ENCODE assay signal across 19 cellular contexts in the genomic region with DNA sequence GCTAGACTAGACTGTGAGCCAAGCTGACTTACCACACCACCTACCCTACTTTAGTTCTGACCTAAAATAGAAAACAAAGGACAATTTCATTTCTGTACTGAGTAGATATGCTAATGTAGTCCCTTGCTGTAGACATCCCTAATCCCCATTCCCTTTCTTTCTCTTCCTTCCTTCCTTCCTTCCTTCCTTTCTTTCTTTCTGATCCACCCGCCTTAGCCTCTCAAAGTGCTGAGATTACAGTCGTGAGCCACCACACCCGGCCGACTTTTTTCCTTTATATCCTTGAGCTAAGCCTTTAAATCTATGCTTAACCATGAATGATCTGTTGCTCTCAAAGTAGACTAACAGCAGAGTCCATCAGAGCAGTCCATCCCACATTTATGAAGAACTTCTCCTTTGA.
A peak's percentile ranks its signal among the peaks of the same experiment; 100 is the strongest.
DNase-seq lines count a peak whose midpoint lies in the region; ATAC-seq and TF ChIP-seq lines count a peak whose summit lies in the region.
"Had no signal": no experiment of that assay in that cellular context is flagged by ENCODE, and none has a peak within 500 bp of the region (broad histone marks: within the 10 kb centered on the region; RNA-seq: fewer than 3 reads in every experiment).

No MANE protein-coding gene starts in this region.

- no peak overlapping the region for H3K4me3 ChIP-seq in GM23338
- peak overlapping the region; percentile 61 for H3K4me3 ChIP-seq in SK-N-MC
- no peak overlapping the region for H3K4me3 ChIP-seq in sigmoid colon
- H3K4me3 ChIP-seq: BLaER1 treated with 17β-estradiol and CSF1 and Interleukin-3, amounts not matched to agents 10 nM and 100 nM; GM23248 had no signal

- no peak overlapping the region for H3K9ac ChIP-seq in SK-N-MC (ENCODE audit: insufficient read length)
- H3K9ac ChIP-seq: BLaER1 treated with 17β-estradiol and CSF1 and Interleukin-3, amounts not matched to agents 10 nM and 100 nM; GM23248 had no signal

- WGBS in sigmoid colon, 2 donors, result 87 to 89% methylated on average over 4 of the region's 4 CpGs

- H3K4me1 ChIP-seq in GM23338 (ENCODE audit: insufficient read depth), result no peaks in the 10 kb centered on the region
- no peaks in the 10 kb centered on the region for H3K4me1 ChIP-seq in sigmoid colon
- H3K4me1 ChIP-seq: BE2C; BLaER1 treated with 17β-estradiol and CSF1 and Interleukin-3, amounts not matched to agents 10 nM and 100 nM had no signal

- ATAC-seq in GM23338 (no peak), HG03280 (IDR thresholded peaks at IDR 0.05; ENCODE audit: unreplicated experiment) (no peak)
- ATAC-seq: HCT116 had no signal

- no peak overlapping the region for H3K27ac Mint-ChIP-seq in GM23338
- H3K27ac Mint-ChIP-seq in neural crest cell (ENCODE audit: unreplicated experiment), result peak overlapping the region; percentile 69
- H3K27ac Mint-ChIP-seq: CD14-positive monocyte; CD4-positive, alpha-beta T cell; CD8-positive, alpha-beta memory T cell; H9 had no signal

- no peak overlapping the region for H3K4me3 Mint-ChIP-seq in GM23338
- no peak overlapping the region for H3K4me3 Mint-ChIP-seq in neural crest cell
- H3K4me3 Mint-ChIP-seq: CD14-positive monocyte; CD4-positive, alpha-beta T cell; CD8-positive, alpha-beta memory T cell; H9 had no signal

- H3K4me2 ChIP-seq in GM23338, result no peak overlapping the region
- H3K4me2 ChIP-seq: BLaER1 treated with 17β-estradiol and CSF1 and Interleukin-3, amounts not matched to agents 10 nM and 100 nM had no signal

- no peaks in the 10 kb centered on the region for H3K36me3 ChIP-seq in GM23338 (ENCODE audit: insufficient read depth)
- peaks cover 22% of the 10 kb centered on the region for H3K36me3 ChIP-seq in SK-N-MC (ENCODE audit: insufficient read depth, low read length)
- no peaks in the 10 kb centered on the region for H3K36me3 ChIP-seq in sigmoid colon
- H3K36me3 ChIP-seq: BE2C; BLaER1 treated with 17β-estradiol and CSF1 and Interleukin-3, amounts not matched to agents 10 nM and 100 nM had no signal

- TF ChIP-seq CTCF in GM23338 (conservative IDR thresholded peaks at IDR 0.05; ENCODE audit: low read depth in 2 of 2) (no peak), neural crest cell (conservative IDR thresholded peaks at IDR 0.05) (no peak), sigmoid colon (IDR thresholded peaks at IDR 0.05) (no peak)

- DNase-seq in GM23338 (ENCODE audit: low spot score) (no peak), SK-N-MC (ENCODE audit: low read depth, low spot score) (peak; percentile 89), neural crest cell (ENCODE audit: low read depth, low spot score) (no peak), sigmoid colon (no peak), inferior parietal cortex (ENCODE audit: extremely low spot score) (no peak)
- DNase-seq: ACHN; AML-193; BE2C; CD4-positive, alpha-beta T cell; CD8-positive, alpha-beta memory T cell; DMS53; DMS79 treated with DMSO at 0.1 percent for 48 hours; GF-D8; GM23248; H9 had no signal

- H3K9me3 ChIP-seq in SK-N-MC (ENCODE audit: low read depth, low read length) (peaks cover 5% of the 10 kb centered on the region; the same call in 1 of the 2 replicates), sigmoid colon (no peaks in the 10 kb centered on the region)
- H3K9me3 ChIP-seq: BE2C; BLaER1 treated with 17β-estradiol and CSF1 and Interleukin-3, amounts not matched to agents 10 nM and 100 nM had no signal

- H4K20me1 ChIP-seq in GM23338 (replicated peaks; ENCODE audit: insufficient read depth), result no peaks in the 10 kb centered on the region
- H4K20me1 ChIP-seq: BLaER1 treated with 17β-estradiol and CSF1 and Interleukin-3, amounts not matched to agents 10 nM and 100 nM had no signal

- H3K4me1 Mint-ChIP-seq in GM23338 (no peaks in the 10 kb centered on the region), neural crest cell (no peaks in the 10 kb centered on the region)
- H3K4me1 Mint-ChIP-seq: CD14-positive monocyte; CD8-positive, alpha-beta memory T cell; H9 had no signal

- TF ChIP-seq POLR2A in sigmoid colon (IDR thresholded peaks at IDR 0.05), result no peak

- peak overlapping the region; percentile 57; the same call in 1 of the 2 replicates for H2AFZ ChIP-seq in GM23338
- H2AFZ ChIP-seq: GM23248 had no signal

- intact Hi-C loops in sigmoid colon (cut with DNase I), result no loop called here

- H3K79me2 ChIP-seq in GM23338 (replicated peaks; ENCODE audit: insufficient read depth), result no peaks in the 10 kb centered on the region

- H3K27ac ChIP-seq in GM23338 (ENCODE audit: low read depth) (no peak overlapping the region), SK-N-MC (peak overlapping the region; percentile 99), sigmoid colon (no peak overlapping the region)
- H3K27ac ChIP-seq: BLaER1 treated with 17β-estradiol and CSF1 and Interleukin-3, amounts not matched to agents 10 nM and 100 nM; GM23248 had no signal

- H3K36me3 Mint-ChIP-seq in GM23338 (ENCODE audit: low read depth) (no peaks in the 10 kb centered on the region), neural crest cell (ENCODE audit: low read depth) (peaks cover 4% of the 10 kb centered on the region)
- H3K36me3 Mint-ChIP-seq: CD14-positive monocyte; CD8-positive, alpha-beta memory T cell had no signal

- H3K27me3 ChIP-seq in GM23338 (ENCODE audit: insufficient read depth), result no peaks in the 10 kb centered on the region
- no peaks in the 10 kb centered on the region for H3K27me3 ChIP-seq in sigmoid colon
- H3K27me3 ChIP-seq: BE2C; BLaER1 treated with 17β-estradiol and CSF1 and Interleukin-3, amounts not matched to agents 10 nM and 100 nM had no signal

- TF ChIP-seq EP300 in sigmoid colon (IDR thresholded peaks at IDR 0.05), result no peak

- no peaks in the 10 kb centered on the region for H3F3A ChIP-seq in GM23338 (replicated peaks; ENCODE audit: low read depth)

- H3K9me2 ChIP-seq in GM23338 (ENCODE audit: insufficient read depth), result no peaks in the 10 kb centered on the region

- no peaks in the 10 kb centered on the region for H3K9me3 Mint-ChIP-seq in GM23338
- no peaks in the 10 kb centered on the region for H3K9me3 Mint-ChIP-seq in neural crest cell
- H3K9me3 Mint-ChIP-seq: H9 had no signal

- H3K27me3 Mint-ChIP-seq in GM23338 (ENCODE audit: insufficient read depth, low read depth, poor library complexity) (no peaks in the 10 kb centered on the region), neural crest cell (ENCODE audit: low read depth) (no peaks in the 10 kb centered on the region)
- H3K27me3 Mint-ChIP-seq: CD4-positive, alpha-beta T cell; CD8-positive, alpha-beta memory T cell had no signal

TF ChIP-seq in GM23338, 12 proteins besides CTCF, POLR2A, EP300 and RAD21 (continues in another document):
- TF ChIP-seq STAT1 (IDR thresholded peaks at IDR 0.05; ENCODE audit: unreplicated experiment) (no peak), EZH2 (IDR thresholded peaks at IDR 0.05; ENCODE audit: low read depth, unreplicated experiment) (no peak), ZNF331 (CRISPR knock-in tag; IDR thresholded peaks at IDR 0.05; ENCODE audit: low read depth) (no peak), EZH2phosphoT487 (IDR thresholded peaks at IDR 0.05; ENCODE audit: unreplicated experiment) (no peak), JUNB (IDR thresholded peaks at IDR 0.05; ENCODE audit: unreplicated experiment) (no peak), ZNF114 (CRISPR knock-in tag; IDR thresholded peaks at IDR 0.05) (no peak), POLR2AphosphoS5 (IDR thresholded peaks at IDR 0.05; ENCODE audit: low read depth) (no peak), CREB1 (CRISPR knock-in tag; IDR thresholded peaks at IDR 0.05; ENCODE audit: low read depth) (no peak), NANOG (IDR thresholded peaks at IDR 0.05; ENCODE audit: borderline replicate concordance) (no peak)
